Comparison of ENCODE assay signal across 29 cellular contexts in the genomic region with DNA sequence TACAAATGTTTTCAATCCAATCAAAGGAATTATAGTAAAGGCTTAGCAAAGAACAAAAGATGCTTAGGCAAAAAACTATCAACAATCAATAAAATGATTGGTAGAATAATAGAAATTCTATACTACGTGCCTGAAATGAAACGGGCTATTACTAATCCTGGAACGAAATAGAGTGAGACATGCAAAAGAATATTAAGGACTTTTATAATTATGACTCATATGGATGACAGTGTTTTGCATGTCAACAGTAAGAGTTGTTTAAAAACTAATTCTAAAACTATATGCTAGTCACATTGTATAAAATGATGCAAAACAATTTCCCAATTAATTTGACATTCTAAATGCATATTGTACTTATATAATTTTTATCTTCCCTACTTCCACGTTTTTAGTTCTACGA. TPM values are rescaled to one million over a fixed set of nuclear protein-coding genes. Genes with fewer than 3 reads are reported as not detected.
"Had no signal": no experiment of that assay in that cellular context is flagged by ENCODE, and none has a peak within 500 bp of the region (broad histone marks: within the 10 kb centered on the region; RNA-seq: fewer than 3 reads in every experiment).

No MANE protein-coding gene starts in this region.

- H3K4me1 Mint-ChIP-seq: immature natural killer cell; memory B cell; naive thymus-derived CD8-positive, alpha-beta T cell; nephron; neural crest cell; stimulated activated naive B cell treated with anti-CD40 and anti-IgM and Interleukin-4, amounts not matched to agents 10 μg/mL and 1 μg/mL and 100 μg/mL, for 72 hours had no signal

- H3K27ac Mint-ChIP-seq: immature natural killer cell; memory B cell; naive thymus-derived CD8-positive, alpha-beta T cell; nephron; stimulated activated naive B cell treated with anti-CD40 and anti-IgM and Interleukin-4, amounts not matched to agents 10 μg/mL and 1 μg/mL and 100 μg/mL, for 72 hours had no signal

- ATAC-seq: mucosa of descending colon; naive thymus-derived CD8-positive, alpha-beta T cell; pancreas; right cardiac atrium; sciatic nerve; stimulated activated naive B cell treated with anti-CD40 and anti-IgM and Interleukin-4, amounts not matched to agents 10 μg/mL and 1 μg/mL and 100 μg/mL, for 72 hours; stimulated activated naive CD8-positive, alpha-beta T cell treated with anti-CD3 and anti-CD28 coated beads, Interleukin-15, Interleukin-2, amounts not matched to agents 100 U/mL and 50 U/mL, for 24 hours had no signal

- H3K4me3 Mint-ChIP-seq: immature natural killer cell; memory B cell; naive thymus-derived CD8-positive, alpha-beta T cell; nephron; neural crest cell; stimulated activated naive B cell treated with anti-CD40 and anti-IgM and Interleukin-4, amounts not matched to agents 10 μg/mL and 1 μg/mL and 100 μg/mL, for 72 hours had no signal

- H3K9me3 Mint-ChIP-seq: nephron; stimulated activated naive B cell treated with anti-CD40 and anti-IgM and Interleukin-4, amounts not matched to agents 10 μg/mL and 1 μg/mL and 100 μg/mL, for 72 hours had no signal

- H3K9me3 ChIP-seq: left ventricle myocardium inferior, mucosa of descending colon, prostate gland, stomach, testis, thyroid gland, transverse colon, upper lobe of left lung, vagina had no signal

- H3K27me3 ChIP-seq: pancreas, stomach, testis, thyroid gland, transverse colon, upper lobe of left lung, vagina had no signal

- H3K27me3 Mint-ChIP-seq: memory B cell; naive thymus-derived CD8-positive, alpha-beta T cell; stimulated activated naive B cell treated with anti-CD40 and anti-IgM and Interleukin-4, amounts not matched to agents 10 μg/mL and 1 μg/mL and 100 μg/mL, for 72 hours had no signal

- H3K4me1 ChIP-seq: left ventricle myocardium inferior, pancreas, prostate gland, stomach, testis, thyroid gland, transverse colon, upper lobe of left lung, vagina had no signal

- H3K27ac ChIP-seq: left ventricle myocardium inferior, pancreas, prostate gland, skin epidermis, stomach, testis, thyroid gland, transverse colon, upper lobe of left lung, vagina had no signal

- H3K36me3 Mint-ChIP-seq: immature natural killer cell; memory B cell; stimulated activated naive B cell treated with anti-CD40 and anti-IgM and Interleukin-4, amounts not matched to agents 10 μg/mL and 1 μg/mL and 100 μg/mL, for 72 hours had no signal

- H3K36me3 ChIP-seq: left ventricle myocardium inferior, pancreas, prostate gland, stomach, thyroid gland, transverse colon, upper lobe of left lung, vagina had no signal

- DNase-seq: immature natural killer cell; left ventricle myocardium inferior; midbrain; mucosa of descending colon; naive thymus-derived CD8-positive, alpha-beta T cell; nucleus accumbens; pancreas; posterior cingulate gyrus; retina; right cardiac atrium; stimulated activated CD4-positive, alpha-beta T cell treated with anti-CD3 and anti-CD28 coated beads, Interleukin-12 subunit alpha, Interleukin-12 subunit beta, amount 100 ng/mL, for 4 hours; stimulated activated CD4-positive, alpha-beta T cell treated with anti-CD3 and anti-CD28 coated beads, Interleukin-15, amount 100 ng/mL, for 24 hours; stimulated activated CD4-positive, alpha-beta T cell treated with anti-CD3 and anti-CD28 coated beads, Interleukin-2, amount 100 ng/mL, for 24 hours; stimulated activated CD4-positive, alpha-beta T cell treated with anti-CD3 and anti-CD28 coated beads, Interleukin-4, amount 100 ng/mL, for 1 hour; stimulated activated naive B cell treated with anti-CD40 and anti-IgM and Interleukin-4, amounts not matched to agents 10 μg/mL and 1 μg/mL and 100 μg/mL, for 72 hours; stimulated activated naive CD8-positive, alpha-beta T cell treated with anti-CD3 and anti-CD28 coated beads, Interleukin-15, Interleukin-2, amounts not matched to agents 100 U/mL and 50 U/mL, for 24 hours; stomach; testis; thyroid gland; transverse colon; upper lobe of left lung had no signal

- H3K4me3 ChIP-seq: left ventricle myocardium inferior, lung, mucosa of descending colon, pancreas, prostate gland, skin epidermis, stomach, testis, thyroid gland, transverse colon, upper lobe of left lung, vagina had no signal

RNA-seq across cellular contexts. Expression of a gene that starts 35.6 kb away (rescaled TPM):
- total RNA-seq: vagina had no signal
